Comparison of ENCODE assay signal across 24 cellular contexts in genomic region chr15:69797051-69797595, GRCh38.
"Had no signal": no experiment of that assay in that cellular context is flagged by ENCODE, and none has a peak within 500 bp of the region (broad histone marks: within the 10 kb centered on the region; RNA-seq: fewer than 3 reads in every experiment).

No MANE protein-coding gene starts in this region.

- H3K4me1 ChIP-seq: prostate gland had no signal

- H3K27ac Mint-ChIP-seq: activated CD4-positive, alpha-beta memory T cell treated with anti-CD3 and anti-CD28 coated beads, Interleukin-2, amount 10 ng/mL, durations not matched to agents 7 days and 5 days; activated CD4-positive, alpha-beta T cell treated with anti-CD3 and anti-CD28 coated beads, Interleukin-2, amount 10 ng/mL, durations not matched to agents 7 days and 5 days; activated naive CD8-positive, alpha-beta T cell treated with anti-CD3 and anti-CD28 coated beads for 36 hours; nephron had no signal

- H3K9me3 Mint-ChIP-seq: activated CD4-positive, alpha-beta memory T cell treated with anti-CD3 and anti-CD28 coated beads, Interleukin-2, amount 10 ng/mL, durations not matched to agents 7 days and 5 days; activated naive CD8-positive, alpha-beta T cell treated with anti-CD3 and anti-CD28 coated beads for 36 hours had no signal

- H3K4me3 Mint-ChIP-seq: activated CD4-positive, alpha-beta memory T cell treated with anti-CD3 and anti-CD28 coated beads, Interleukin-2, amount 10 ng/mL, durations not matched to agents 7 days and 5 days; activated CD4-positive, alpha-beta T cell treated with anti-CD3 and anti-CD28 coated beads, Interleukin-2, amount 10 ng/mL, durations not matched to agents 7 days and 5 days; activated naive CD8-positive, alpha-beta T cell treated with anti-CD3 and anti-CD28 coated beads for 36 hours; nephron had no signal

- H3K27ac ChIP-seq: adrenal gland, gastrocnemius medialis, pancreas, prostate gland, transverse colon had no signal

- H3K9me3 ChIP-seq: adrenal gland, gastrocnemius medialis, pancreas, prostate gland, transverse colon had no signal

- H3K4me3 ChIP-seq: adrenal gland, gastrocnemius medialis, pancreas, prostate gland, smooth muscle cell, transverse colon had no signal

- DNase-seq: activated CD4-positive, alpha-beta memory T cell treated with anti-CD3 and anti-CD28 coated beads, Interleukin-2, amount 10 ng/mL, durations not matched to agents 7 days and 5 days; activated CD4-positive, alpha-beta T cell treated with anti-CD3 and anti-CD28 coated beads for 1 hour; activated CD4-positive, alpha-beta T cell treated with anti-CD3 and anti-CD28 coated beads, Interleukin-2, amount 10 ng/mL, durations not matched to agents 7 days and 5 days; activated naive CD4-positive, alpha-beta T cell; activated naive CD8-positive, alpha-beta T cell treated with anti-CD3 and anti-CD28 coated beads for 36 hours; activated T-cell treated with anti-CD3 and anti-CD28 coated beads, Interleukin-2, amount 50 U/mL, for 48 hours; central memory CD4-positive, alpha-beta T cell; dermis blood vessel endothelial cell; effector CD4-positive, alpha-beta T cell; gastrocnemius medialis; glutamatergic neuron; left ventricle myocardium superior; retina; stimulated activated CD4-positive, alpha-beta T cell treated with anti-CD3 and anti-CD28 coated beads, Interleukin-15, amount 100 ng/mL, for 24 hours; stimulated activated CD4-positive, alpha-beta T cell treated with anti-CD3 and anti-CD28 coated beads, Interleukin-2, amount 100 ng/mL, for 24 hours; stimulated activated naive CD4-positive, alpha-beta T cell treated with Interleukin-2 at 50 U/mL for 16 hours; SW 1271; T-helper 2 cell; transverse colon had no signal

- H3K27me3 ChIP-seq: adrenal gland, gastrocnemius medialis, pancreas, transverse colon had no signal

- H3K36me3 ChIP-seq: adrenal gland, gastrocnemius medialis, pancreas, prostate gland, transverse colon had no signal

- H3K4me1 Mint-ChIP-seq: activated CD4-positive, alpha-beta memory T cell treated with anti-CD3 and anti-CD28 coated beads, Interleukin-2, amount 10 ng/mL, durations not matched to agents 7 days and 5 days had no signal

- H3K36me3 Mint-ChIP-seq: activated naive CD8-positive, alpha-beta T cell treated with anti-CD3 and anti-CD28 coated beads for 36 hours had no signal

- ATAC-seq: gastrocnemius medialis, left ventricle myocardium superior, pancreas had no signal
